ENCODE assay signal across 13 cellular contexts in the genomic region with DNA sequence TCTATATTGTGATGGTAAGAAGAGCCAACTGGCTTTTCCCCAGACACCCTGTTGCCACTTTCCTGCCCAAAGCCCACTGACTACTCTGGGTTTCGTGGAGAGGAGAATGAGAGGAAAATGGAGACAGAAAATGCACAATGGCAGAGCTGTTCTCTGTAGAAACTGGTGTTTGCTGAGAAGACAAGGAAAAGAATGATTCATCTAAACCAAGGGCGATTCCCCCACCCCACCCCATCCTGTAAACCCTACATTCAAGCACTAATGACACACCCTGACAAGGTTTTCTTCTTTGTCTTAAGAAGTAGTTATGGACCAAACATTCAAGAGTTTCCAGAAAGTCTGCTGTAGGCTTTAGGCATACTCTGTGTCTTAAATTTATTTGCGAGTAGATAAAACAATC.
DNase-seq lines count a peak whose midpoint lies in the region; ATAC-seq and TF ChIP-seq lines count a peak whose summit lies in the region.
"Had no signal": no experiment of that assay in that cellular context is flagged by ENCODE, and none has a peak within 500 bp of the region (broad histone marks: within the 10 kb centered on the region; RNA-seq: fewer than 3 reads in every experiment).

No MANE protein-coding gene starts in this region.

- intact Hi-C loops in activated CD4-positive, alpha-beta T cell treated with anti-CD3 and anti-CD28 coated beads, Interleukin-2, amount 10 ng/mL, durations not matched to agents 24 days and 14 days (cut with micrococcal nuclease): loop anchor here (1.0 kb wide), 1 partner anchor 19 kb away; no protein-coding TSS in a partner anchor
- intact Hi-C loops in dorsolateral prefrontal cortex (cut with DNase I) (no loop called here), gastrocnemius medialis (cut with DNase I; ENCODE audit: low total_unique reads) (loop anchor here (5.0 kb wide), 1 partner anchor 123 kb away; no protein-coding TSS in a partner anchor), transverse colon (cut with DNase I; ENCODE audit: low total_unique reads) (no loop called here)

- H3K9me3 Mint-ChIP-seq in activated CD4-positive, alpha-beta T cell treated with anti-CD3 and anti-CD28 coated beads, Interleukin-2, amount 10 ng/mL, durations not matched to agents 24 days and 14 days: peaks cover 3% of the 10 kb centered on the region
- H3K9me3 Mint-ChIP-seq in effector memory CD8-positive, alpha-beta T cell: no peaks in the 10 kb centered on the region

- ATAC-seq in gastrocnemius medialis (no peak), left lobe of liver (no peak), GM18909 (IDR thresholded peaks at IDR 0.05; ENCODE audit: poor library complexity, unreplicated experiment) (no peak)
- ATAC-seq in effector memory CD8-positive, alpha-beta T cell (replicated peaks): no peak
- ATAC-seq: Panc1 had no signal

- H3K4me3 Mint-ChIP-seq in activated CD4-positive, alpha-beta T cell treated with anti-CD3 and anti-CD28 coated beads, Interleukin-2, amount 10 ng/mL, durations not matched to agents 24 days and 14 days: peak overlapping the region; percentile 61
- H3K4me3 Mint-ChIP-seq in effector memory CD8-positive, alpha-beta T cell: no peak overlapping the region

- peaks cover 42% of the 10 kb centered on the region for H3K4me1 Mint-ChIP-seq in activated CD4-positive, alpha-beta T cell treated with anti-CD3 and anti-CD28 coated beads, Interleukin-2, amount 10 ng/mL, durations not matched to agents 24 days and 14 days
- peaks cover 9 to 12% of the 10 kb centered on the region in 2 donors for H3K4me1 Mint-ChIP-seq in effector memory CD8-positive, alpha-beta T cell (ENCODE audit: low read depth in 2 of 2)

- H3K27me3 Mint-ChIP-seq in activated CD4-positive, alpha-beta T cell treated with anti-CD3 and anti-CD28 coated beads, Interleukin-2, amount 10 ng/mL, durations not matched to agents 24 days and 14 days: no peaks in the 10 kb centered on the region
- H3K27me3 Mint-ChIP-seq in effector memory CD8-positive, alpha-beta T cell: no peaks in the 10 kb centered on the region

- 65 to 89% methylated on average over 3 of the region's 3 CpGs for WGBS in transverse colon (ENCODE audit: low coverage in 1 of 2), 2 donors

- no peaks in the 10 kb centered on the region for H3K27me3 ChIP-seq in dorsolateral prefrontal cortex
- no peaks in the 10 kb centered on the region for H3K27me3 ChIP-seq in gastrocnemius medialis
- no peaks in the 10 kb centered on the region for H3K27me3 ChIP-seq in transverse colon

- H3K4me1 ChIP-seq in gastrocnemius medialis: peaks cover 8 to 17% of the 10 kb centered on the region in 2 donors
- no peaks in the 10 kb centered on the region for H3K4me1 ChIP-seq in transverse colon

- TF ChIP-seq POLR2A in gastrocnemius medialis (IDR thresholded peaks at IDR 0.05): no peak
- TF ChIP-seq POLR2A in transverse colon (IDR thresholded peaks at IDR 0.05): no peak

- in situ Hi-C loops in gastrocnemius medialis (cut with MboI; ENCODE audit: low sequenced_read_pairs in 4 of 4): no loop called here
- in situ Hi-C loops in transverse colon (cut with MboI; ENCODE audit: low pct_ligation_motif_present in 1 of 4, low pct_unique_long_range_greater_than_20kb in 1 of 4, low sequenced_read_pairs in 3 of 4): no loop called here

- TF ChIP-seq CTCF in dorsolateral prefrontal cortex (IDR thresholded peaks at IDR 0.05 in 54 of 56, conservative IDR thresholded peaks at IDR 0.05 in 2 of 56; ENCODE audit: low read depth in 1 of 56, partially characterized antibody in 56 of 56) (no peak), gastrocnemius medialis (IDR thresholded peaks at IDR 0.05 in 4 of 5, conservative IDR thresholded peaks at IDR 0.05 in 1 of 5) (no peak), transverse colon (IDR thresholded peaks at IDR 0.05) (no peak)

- H3K9me3 ChIP-seq in gastrocnemius medialis: no peaks in the 10 kb centered on the region
- H3K9me3 ChIP-seq in transverse colon: no peaks in the 10 kb centered on the region

- DNase-seq in ELR (ENCODE audit: low read depth): peak; percentile 82
- peak; percentile 66 for DNase-seq in activated CD4-positive, alpha-beta T cell treated with anti-CD3 and anti-CD28 coated beads, Interleukin-2, amount 10 ng/mL, durations not matched to agents 24 days and 14 days
- DNase-seq in dorsolateral prefrontal cortex: no peak
- DNase-seq in gastrocnemius medialis: no peak
- DNase-seq in left lobe of liver (ENCODE audit: low spot score): no peak
- DNase-seq in transverse colon: no peak
- DNase-seq in effector memory CD8-positive, alpha-beta T cell: no peak
- DNase-seq: COR-L47; effector CD4-positive, alpha-beta T cell; HCEC 1CT; NCI-H345 had no signal

- H3K4me3 ChIP-seq in dorsolateral prefrontal cortex: no peak overlapping the region
- H3K4me3 ChIP-seq in gastrocnemius medialis: no peak overlapping the region
- no peak overlapping the region for H3K4me3 ChIP-seq in transverse colon

- H3K36me3 ChIP-seq in gastrocnemius medialis (peaks cover 0 to 4% of the 10 kb centered on the region in 2 donors), transverse colon (no peaks in the 10 kb centered on the region)

- TF ChIP-seq EP300 in transverse colon (IDR thresholded peaks at IDR 0.05; ENCODE audit: low read depth): no peak

- H3K27ac ChIP-seq in dorsolateral prefrontal cortex: peak overlapping the region in 53 of 59 donors; percentile 3 to 81 (median 58)
- H3K27ac ChIP-seq in gastrocnemius medialis: peak overlapping the region; percentile 40 to 64 (median 60)
- H3K27ac ChIP-seq in transverse colon: no peak overlapping the region

- peaks cover 46% of the 10 kb centered on the region for H3K36me3 Mint-ChIP-seq in activated CD4-positive, alpha-beta T cell treated with anti-CD3 and anti-CD28 coated beads, Interleukin-2, amount 10 ng/mL, durations not matched to agents 24 days and 14 days (ENCODE audit: low read depth)
- H3K36me3 Mint-ChIP-seq in effector memory CD8-positive, alpha-beta T cell (ENCODE audit: insufficient read depth): peaks cover 12% of the 10 kb centered on the region

- peak overlapping the region; percentile 90 for H3K27ac Mint-ChIP-seq in activated CD4-positive, alpha-beta T cell treated with anti-CD3 and anti-CD28 coated beads, Interleukin-2, amount 10 ng/mL, durations not matched to agents 24 days and 14 days
- no peak overlapping the region for H3K27ac Mint-ChIP-seq in effector memory CD8-positive, alpha-beta T cell

Comparison
In these comparisons a context has a peak if more than half of its experiments do, and no peak if none do; other contexts are left out.
1. DNase-seq: peak in ELR (single experiment) and activated CD4-positive, alpha-beta T cell treated with anti-CD3 and anti-CD28 coated beads, Interleukin-2, amount 10 ng/mL, durations not matched to agents 24 days and 14 days (single experiment); none in dorsolateral prefrontal cortex (0 of 10), gastrocnemius medialis (0 of 2), left lobe of liver (single experiment), transverse colon (single experiment) and effector memory CD8-positive, alpha-beta T cell (0 of 3).
2. H3K27ac ChIP-seq: peak in dorsolateral prefrontal cortex (53 of 59) and gastrocnemius medialis (4 of 4); none in transverse colon (0 of 4).
3. intact Hi-C loops: an anchor here in activated CD4-positive, alpha-beta T cell treated with anti-CD3 and anti-CD28 coated beads, Interleukin-2, amount 10 ng/mL, durations not matched to agents 24 days and 14 days (1.0 kb wide) and gastrocnemius medialis (5.0 kb wide); none called in dorsolateral prefrontal cortex and transverse colon.